In genomic region chr15:93213281-93213680, GRCh38 we compare ENCODE assay signal across 20 cellular contexts.
DNase-seq lines count a peak whose midpoint lies in the region; ATAC-seq and TF ChIP-seq lines count a peak whose summit lies in the region.
"Had no signal": no experiment of that assay in that cellular context is flagged by ENCODE, and none has a peak within 500 bp of the region (broad histone marks: within the 10 kb centered on the region; RNA-seq: fewer than 3 reads in every experiment).

No MANE protein-coding gene starts in this region.

- no peaks in the 10 kb centered on the region for H3K27me3 ChIP-seq in skeletal muscle tissue (ENCODE audit: control insufficient read depth in 3 of 3, insufficient read depth in 3 of 3, low read length in 3 of 3)
- H3K27me3 ChIP-seq in left lung = no peaks in the 10 kb centered on the region

- H3K36me3 Mint-ChIP-seq in activated naive CD8-positive, alpha-beta T cell treated with anti-CD3 and anti-CD28 coated beads, Interleukin-2, amount 50 U/mL, for 24 hours (ENCODE audit: low read depth) = no peaks in the 10 kb centered on the region
- H3K36me3 Mint-ChIP-seq: CD4-positive, alpha-beta memory T cell had no signal

- H3K9ac ChIP-seq in skeletal muscle tissue (ENCODE audit: low read depth in 1 of 3, low read length in 3 of 3) = peak overlapping the region in 2 of 3 donors; percentile 26 to 34
- H3K9ac ChIP-seq: GM23248 had no signal

- no peaks in the 10 kb centered on the region for H3K4me1 Mint-ChIP-seq in activated naive CD8-positive, alpha-beta T cell treated with anti-CD3 and anti-CD28 coated beads, Interleukin-2, amount 50 U/mL, for 24 hours
- H3K4me1 Mint-ChIP-seq: CD4-positive, alpha-beta memory T cell had no signal

- no peaks in the 10 kb centered on the region for H3K9me3 Mint-ChIP-seq in activated naive CD8-positive, alpha-beta T cell treated with anti-CD3 and anti-CD28 coated beads, Interleukin-2, amount 50 U/mL, for 24 hours
- H3K9me3 Mint-ChIP-seq: CD4-positive, alpha-beta memory T cell had no signal

- no peak overlapping the region for H3K27ac Mint-ChIP-seq in activated naive CD8-positive, alpha-beta T cell treated with anti-CD3 and anti-CD28 coated beads, Interleukin-2, amount 50 U/mL, for 24 hours
- H3K27ac Mint-ChIP-seq: CD4-positive, alpha-beta memory T cell had no signal

- H3K36me3 ChIP-seq in skeletal muscle tissue (ENCODE audit: control insufficient read depth in 3 of 3, insufficient read depth in 3 of 3, low read length in 3 of 3) (no peaks in the 10 kb centered on the region), left lung (no peaks in the 10 kb centered on the region)
- H3K36me3 ChIP-seq: BE2C had no signal

- intact Hi-C loops in Right ventricle myocardium inferior (cut with DNase I) (no loop called here), left cardiac atrium (cut with DNase I) (no loop called here), left lung (cut with DNase I) (no loop called here)

- H3K4me3 ChIP-seq in skeletal muscle tissue (ENCODE audit: low read length in 3 of 3) (no peak overlapping the region), left lung (no peak overlapping the region)
- H3K4me3 ChIP-seq: A549, GM23248 had no signal

- ATAC-seq in Right ventricle myocardium inferior (peak; percentile 93), left cardiac atrium (peak; percentile 88), left lung (no peak)
- ATAC-seq in activated naive CD8-positive, alpha-beta T cell treated with anti-CD3 and anti-CD28 coated beads, Interleukin-2, amount 50 U/mL, for 24 hours = no peak
- ATAC-seq: A549, HCT116 had no signal

- DNase-seq in Right ventricle myocardium inferior (ENCODE audit: missing footprints) = peak; percentile 82
- DNase-seq in left cardiac atrium = peak; percentile 57
- peak; percentile 45 for DNase-seq in myocyte (ENCODE audit: low read depth)
- no peak for DNase-seq in left lung
- no peak for DNase-seq in SK-N-DZ (ENCODE audit: low spot score)
- no peak for DNase-seq in NCI-H2196 (lab: John Stamatoyannopoulos, UW; ENCODE audit: unreplicated experiment)
- no peak for DNase-seq in activated naive CD8-positive, alpha-beta T cell treated with anti-CD3 and anti-CD28 coated beads, Interleukin-2, amount 50 U/mL, for 24 hours
- DNase-seq: BE2C; CD4-positive, alpha-beta memory T cell; COR-L47; DMS153; DMS79 treated with DMSO at 0.1 percent for 48 hours; EL; GDM1; GM23248; IMR-90 had no signal

- H3K9me3 ChIP-seq in skeletal muscle tissue (ENCODE audit: control insufficient read depth in 3 of 3, low read length in 3 of 3) (no peaks in the 10 kb centered on the region), left lung (no peaks in the 10 kb centered on the region)
- H3K9me3 ChIP-seq: A549, BE2C had no signal

- TF ChIP-seq CTCF in left lung (IDR thresholded peaks at IDR 0.05) = no peak

- H3K4me3 Mint-ChIP-seq in activated naive CD8-positive, alpha-beta T cell treated with anti-CD3 and anti-CD28 coated beads, Interleukin-2, amount 50 U/mL, for 24 hours = no peak overlapping the region
- H3K4me3 Mint-ChIP-seq: CD4-positive, alpha-beta memory T cell had no signal

- H3K27ac ChIP-seq in skeletal muscle tissue (ENCODE audit: low read depth, low read length) = peak overlapping the region; percentile 93
- H3K27ac ChIP-seq in left lung = no peak overlapping the region
- H3K27ac ChIP-seq: A549, C4-2B, GM23248 had no signal

- H3K4me1 ChIP-seq in skeletal muscle tissue (ENCODE audit: control insufficient read depth in 3 of 3, insufficient read depth in 3 of 3, low read length in 3 of 3) (peaks cover 26 to 39% (median 27%) of the 10 kb centered on the region in 3 donors), left lung (no peaks in the 10 kb centered on the region)
- H3K4me1 ChIP-seq: A549, BE2C had no signal

- peaks cover 2% of the 10 kb centered on the region for H3K27me3 Mint-ChIP-seq in activated naive CD8-positive, alpha-beta T cell treated with anti-CD3 and anti-CD28 coated beads, Interleukin-2, amount 50 U/mL, for 24 hours

Comparison
In these comparisons a context has a peak if more than half of its experiments do, and no peak if none do; other contexts are left out.
1. ATAC-seq: peak in Right ventricle myocardium inferior (single experiment) and left cardiac atrium (2 of 2); none in left lung (single experiment) and activated naive CD8-positive, alpha-beta T cell treated with anti-CD3 and anti-CD28 coated beads, Interleukin-2, amount 50 U/mL, for 24 hours (single experiment).
2. DNase-seq: peak in Right ventricle myocardium inferior (single experiment), left cardiac atrium (single experiment) and myocyte (single experiment); none in left lung (0 of 2), SK-N-DZ (single experiment), NCI-H2196 (single experiment) and activated naive CD8-positive, alpha-beta T cell treated with anti-CD3 and anti-CD28 coated beads, Interleukin-2, amount 50 U/mL, for 24 hours (single experiment).